In the genomic region with DNA sequence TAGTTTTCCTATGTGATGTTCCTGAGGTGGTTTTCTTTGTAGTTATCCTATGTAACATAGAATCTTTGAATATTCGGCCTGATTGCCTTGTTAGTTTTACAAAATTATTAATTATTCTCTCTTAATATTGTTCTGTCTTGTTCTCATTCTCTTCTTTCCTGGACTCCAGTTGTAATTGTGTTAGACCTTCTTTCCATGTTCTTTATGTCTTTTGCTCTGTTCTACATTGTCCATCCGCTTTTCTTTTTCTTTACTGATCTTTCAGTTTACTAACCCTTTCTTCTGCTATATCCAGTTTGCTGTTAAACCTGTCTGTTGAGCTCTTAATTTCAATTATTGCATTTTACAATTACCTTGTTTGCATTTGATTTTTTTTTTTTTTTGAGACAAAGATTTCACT, we compare ENCODE assay signal across 25 cellular contexts.
DNase-seq lines count a peak whose midpoint lies in the region; ATAC-seq, FAIRE-seq and TF ChIP-seq lines count a peak whose summit lies in the region.
"Had no signal": no experiment of that assay in that cellular context is flagged by ENCODE, and none has a peak within 500 bp of the region (broad histone marks: within the 10 kb centered on the region; RNA-seq: fewer than 3 reads in every experiment).

No MANE protein-coding gene starts in this region.

- peak overlapping the region in 2 of 3 donors; percentile 54 to 57 for H3K27ac Mint-ChIP-seq in IgD-negative memory B cell
- H3K27ac Mint-ChIP-seq: B cell; CD4-positive, CD25-positive, alpha-beta regulatory T cell had no signal

- intact Hi-C loops in K562 (cut with micrococcal nuclease): no loop called here

- peaks cover 7% of the 10 kb centered on the region for H3K36me3 Mint-ChIP-seq in IgD-negative memory B cell

- no peak for FAIRE-seq in K562 (lab: Jason Lieb, UNC)
- FAIRE-seq: A549, GM12878, GM19239, HepG2 had no signal

- in situ Hi-C loops in Caki2 (cut with HindIII; ENCODE audit: low pct_unique_long_range_greater_than_20kb, low sequenced_read_pairs): no loop called here
- in situ Hi-C loops in K562 (cut with MboI): no loop called here

- no peaks in the 10 kb centered on the region for H3K9me3 ChIP-seq in K562 (replicated peaks; ENCODE audit: control insufficient read depth, insufficient read depth, low read depth, low read length)

- peaks cover 0 to 6% of the 10 kb centered on the region in 2 experiments; a peak in 3 of 5 replicates for H3K4me1 ChIP-seq in K562 (replicated peaks in 1 of 2; ENCODE audit: control insufficient read depth in 2 of 2, insufficient read depth in 2 of 2, low read length in 2 of 2)
- H3K4me1 ChIP-seq: A549 had no signal

- no peak for ATAC-seq in K562
- ATAC-seq in GM19455 (IDR thresholded peaks at IDR 0.05; ENCODE audit: unreplicated experiment): no peak
- ATAC-seq: A549, GM12878, HCT116, HepG2 had no signal

- H3K27ac ChIP-seq in K562 (ENCODE audit: extremely low read depth, low read depth, low read length): no peak overlapping the region
- H3K27ac ChIP-seq: 22Rv1; A549; BLaER1 treated with 17β-estradiol and CSF1 and Interleukin-3, amounts not matched to agents 10 nM and 100 nM; KMS-11 had no signal

- no peak overlapping the region for H3K4me3 ChIP-seq in K562
- H3K4me3 ChIP-seq: A549; BLaER1 treated with 17β-estradiol and CSF1 and Interleukin-3, amounts not matched to agents 10 nM and 100 nM; GM12878 had no signal

- H3K27me3 Mint-ChIP-seq in IgD-negative memory B cell: no peaks in the 10 kb centered on the region
- H3K27me3 Mint-ChIP-seq: B cell; CD4-positive, CD25-positive, alpha-beta regulatory T cell had no signal

- no peak overlapping the region for H3K4me3 Mint-ChIP-seq in IgD-negative memory B cell
- H3K4me3 Mint-ChIP-seq: B cell; CD8-positive, alpha-beta memory T cell had no signal

- WGBS in K562 (ENCODE audit: insufficient coverage, low coverage, missing lambda C conversion rate): 76% methylated on average over 2 of the region's 2 CpGs

- no peak for TF ChIP-seq POLR2A in K562 (conservative IDR thresholded peaks at IDR 0.05)

- H3K79me2 ChIP-seq in K562 (ENCODE audit: control insufficient read depth, insufficient read depth, low read length): peaks cover 4% of the 10 kb centered on the region; the same call in 1 of the 3 replicates

- no peak for TF ChIP-seq EP300 in K562 (IDR thresholded peaks at IDR 0.05; ENCODE audit: low read length)

- no peak overlapping the region for H3K4me2 ChIP-seq in K562 (ENCODE audit: insufficient read depth, low read length)
- H3K4me2 ChIP-seq: A549; BLaER1 treated with 17β-estradiol and CSF1 and Interleukin-3, amounts not matched to agents 10 nM and 100 nM; KMS-11 had no signal

- peaks cover 0 to 6% (median 5%) of the 10 kb centered on the region in 3 donors for H3K4me1 Mint-ChIP-seq in IgD-negative memory B cell
- H3K4me1 Mint-ChIP-seq: B cell had no signal

- no peak overlapping the region for H3K9ac ChIP-seq in K562 (ENCODE audit: insufficient read depth in 1 of 2, low read depth in 2 of 2, low read length in 2 of 2)
- H3K9ac ChIP-seq: BLaER1 treated with 17β-estradiol and CSF1 and Interleukin-3, amounts not matched to agents 10 nM and 100 nM; KMS-11 had no signal

- CTCF ChIA-PET in K562 (lab: Yijun Ruan, JAX; ENCODE audit: low intra/inter-chr PET ratio): no interaction called here

- TF ChIP-seq CTCF in K562 (IDR thresholded peaks at IDR 0.05 in 2 of 3, conservative IDR thresholded peaks at IDR 0.05 in 1 of 3; ENCODE audit: insufficient read depth in 2 of 3, low read depth in 1 of 3, low read length in 3 of 3): no peak

- no peaks in the 10 kb centered on the region for H4K20me1 ChIP-seq in K562 (replicated peaks; ENCODE audit: control insufficient read depth, insufficient read depth, low read length)

- POLR2A ChIA-PET in K562 (lab: Yijun Ruan, JAX): interaction anchor here (0.9 kb wide), 1 partner anchor 17 kb away, joined by 3 read pairs; no protein-coding TSS in a partner anchor

- H3K27me3 ChIP-seq in K562 (ENCODE audit: control insufficient read depth in 2 of 2, insufficient read depth in 2 of 2, low read length in 2 of 2): no peaks in the 10 kb centered on the region
- H3K27me3 ChIP-seq: BLaER1 treated with 17β-estradiol and CSF1 and Interleukin-3, amounts not matched to agents 10 nM and 100 nM had no signal

- H2AFZ ChIP-seq in K562 (ENCODE audit: low read depth, low read length): no peak overlapping the region

- TF ChIP-seq RAD21 in K562 (CRISPR knock-in tag; conservative IDR thresholded peaks at IDR 0.05 in 1 of 2, IDR thresholded peaks at IDR 0.05 in 1 of 2): no peak

- no TSS peak for BruUV-seq in K562 (replicated peaks; lab: Mats Ljungman, UMichigan)

- H3K9me1 ChIP-seq in K562 (ENCODE audit: control insufficient read depth, insufficient read depth, low read length): no peaks in the 10 kb centered on the region

- no peaks in the 10 kb centered on the region for H3K36me3 ChIP-seq in K562 (ENCODE audit: control insufficient read depth, insufficient read depth, low read length)

- peak; percentile 12 for DNase-seq in DMS 273 (lab: John Stamatoyannopoulos, UW; ENCODE audit: unreplicated experiment)
- DNase-seq in DMS 273 treated with DMSO at 0.1 percent for 48 hours (lab: John Stamatoyannopoulos, UW): no peak
- peak; percentile 42 for DNase-seq in Caki2 (ENCODE audit: low read depth)
- no peak for DNase-seq in K562 (ENCODE audit: extremely low read depth in 1 of 4, low spot score in 3 of 4)
- no peak for DNase-seq in CD1c-positive myeloid dendritic cell (ENCODE audit: extremely low spot score)
- no peak for DNase-seq in NCI-H526 (lab: John Stamatoyannopoulos, UW)
- DNase-seq: CD4-positive, CD25-positive, alpha-beta regulatory T cell; CD8-positive, alpha-beta memory T cell; COR-L47; DMS53; DND-41; EL; GOT3; H7 had no signal

- peaks cover 0 to 7% (median 2%) of the 10 kb centered on the region in 3 donors for H3K9me3 Mint-ChIP-seq in IgD-negative memory B cell

TF ChIP-seq in K562, 482 proteins besides CTCF, POLR2A, EP300 and RAD21:
- no peak for TF ChIP-seq ASH1L (IDR thresholded peaks at IDR 0.05; ENCODE audit: borderline replicate concordance, low read depth, partially characterized antibody)
- TF ChIP-seq TRIM28 (IDR thresholded peaks at IDR 0.05): peak; percentile 84
- TF ChIP-seq, protein P1, sequence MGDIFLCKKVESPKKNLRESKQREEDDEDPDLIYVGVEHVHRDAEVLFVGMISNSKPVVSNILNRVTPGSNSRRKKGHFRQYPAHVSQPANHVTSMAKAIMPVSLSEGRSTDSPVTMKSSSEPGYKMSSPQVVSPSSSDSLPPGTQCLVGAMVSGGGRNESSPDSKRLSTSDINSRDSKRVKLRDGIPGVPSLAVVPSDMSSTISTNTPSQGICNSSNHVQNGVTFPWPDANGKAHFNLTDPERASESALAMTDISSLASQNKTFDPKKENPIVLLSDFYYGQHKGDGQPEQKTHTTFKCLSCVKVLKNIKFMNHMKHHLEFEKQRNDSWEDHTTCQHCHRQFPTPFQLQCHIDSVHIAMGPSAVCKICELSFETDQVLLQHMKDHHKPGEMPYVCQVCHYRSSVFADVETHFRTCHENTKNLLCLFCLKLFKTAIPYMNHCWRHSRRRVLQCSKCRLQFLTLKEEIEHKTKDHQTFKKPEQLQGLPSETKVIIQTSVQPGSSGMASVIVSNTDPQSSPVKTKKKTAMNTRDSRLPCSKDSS (IDR thresholded peaks at IDR 0.05; ENCODE audit: low read depth, partially characterized antibody): peak; percentile 21
- TF ChIP-seq NFE2 (IDR thresholded peaks at IDR 0.05; ENCODE audit: low read depth): no peak
- TF ChIP-seq TRIM24 (IDR thresholded peaks at IDR 0.05): peak; percentile 37 to 38; a peak in 1 of 4 replicates
TF ChIP-seq in K562: peak in this region for 3.

Comparison
In these comparisons a context has a peak if more than half of its experiments do, and no peak if none do; other contexts are left out.
1. DNase-seq: peak in DMS 273 (single experiment) and Caki2 (single experiment); none in DMS 273 treated with DMSO at 0.1 percent for 48 hours (single experiment), K562 (0 of 4), CD1c-positive myeloid dendritic cell (single experiment) and NCI-H526 (0 of 2).